ENCODE assay signal across 23 cellular contexts in the genomic region with DNA sequence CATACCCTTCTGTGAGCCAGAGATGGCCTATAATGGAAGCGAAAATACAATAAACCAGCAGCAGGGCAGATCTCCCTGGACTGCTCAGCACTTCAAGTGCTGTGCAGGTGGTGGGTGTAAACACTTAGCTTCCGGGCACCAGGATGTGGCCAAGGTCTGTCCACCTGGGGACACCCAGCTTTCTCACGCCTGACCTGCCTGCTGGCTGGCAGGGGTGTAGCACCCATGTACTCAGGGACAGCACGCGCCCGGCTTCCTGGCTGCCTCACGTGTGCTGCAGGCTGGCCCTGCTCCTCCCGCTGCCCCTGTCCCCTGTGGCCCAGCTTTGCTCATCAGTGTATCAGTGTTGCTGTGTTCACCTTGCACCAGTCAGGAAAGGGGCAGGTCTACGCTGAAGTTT.
DNase-seq lines count a peak whose midpoint lies in the region; FAIRE-seq and TF ChIP-seq lines count a peak whose summit lies in the region.
"Had no signal": no experiment of that assay in that cellular context is flagged by ENCODE, and none has a peak within 500 bp of the region (broad histone marks: within the 10 kb centered on the region; RNA-seq: fewer than 3 reads in every experiment).

No MANE protein-coding gene starts in this region.

- H3K9ac ChIP-seq in endodermal cell (ENCODE audit: extremely low read depth, low read length, poor library complexity, severe bottlenecking) = no peak overlapping the region

- H3K27me3 Mint-ChIP-seq in endodermal cell (ENCODE audit: insufficient read depth) = no peaks in the 10 kb centered on the region
- H3K27me3 Mint-ChIP-seq: stimulated activated naive CD8-positive, alpha-beta T cell treated with anti-CD3 and anti-CD28 coated beads, Interleukin-15, amount 100 ng/mL, for 72 hours had no signal

- H3K27me3 ChIP-seq in endodermal cell (ENCODE audit: control insufficient read depth, insufficient read depth, low read length, poor library complexity, severe bottlenecking) (no peaks in the 10 kb centered on the region), small intestine (ENCODE audit: control insufficient read depth in 2 of 2, insufficient read depth in 2 of 2, low read length in 2 of 2) (no peaks in the 10 kb centered on the region)
- H3K27me3 ChIP-seq: thyroid gland had no signal

- H3K27ac Mint-ChIP-seq in endodermal cell = no peak overlapping the region
- H3K27ac Mint-ChIP-seq: activated CD4-positive, alpha-beta T cell treated with anti-CD3 and anti-CD28 coated beads, Interleukin-2, amount 10 ng/mL, durations not matched to agents 7 days and 5 days; naive thymus-derived CD8-positive, alpha-beta T cell; stimulated activated naive CD8-positive, alpha-beta T cell treated with anti-CD3 and anti-CD28 coated beads, Interleukin-15, amount 100 ng/mL, for 72 hours; T-helper 2 cell treated with Interferon-gamma antibody and Interleukin-4, amounts not matched to agents 5 μg/mL and 100 μg/mL, for 36 hours had no signal

- H3K36me3 ChIP-seq in endodermal cell (ENCODE audit: control insufficient read depth, insufficient read depth, low read length) (no peaks in the 10 kb centered on the region), small intestine (ENCODE audit: control insufficient read depth in 2 of 2, insufficient read depth in 2 of 2, low read length in 2 of 2) (peaks cover 0 to 3% of the 10 kb centered on the region in 2 donors)
- H3K36me3 ChIP-seq: thyroid gland had no signal

- peak; percentile 15 for TF ChIP-seq CTCF in endodermal cell (conservative IDR thresholded peaks at IDR 0.05)

- peaks cover 8% of the 10 kb centered on the region for H3K4me1 Mint-ChIP-seq in endodermal cell
- H3K4me1 Mint-ChIP-seq: activated CD4-positive, alpha-beta T cell treated with anti-CD3 and anti-CD28 coated beads, Interleukin-2, amount 10 ng/mL, durations not matched to agents 7 days and 5 days; naive thymus-derived CD8-positive, alpha-beta T cell; stimulated activated naive CD8-positive, alpha-beta T cell treated with anti-CD3 and anti-CD28 coated beads, Interleukin-15, amount 100 ng/mL, for 72 hours had no signal

- 85 to 89% methylated on average over 4 to 9 of the region's 9 CpGs for WGBS in endodermal cell (ENCODE audit: insufficient coverage in 1 of 2, insufficient read length in 1 of 2), 2 experiments
- 80 to 92% (median 83%) methylated on average over 9 of the region's 9 CpGs for WGBS in small intestine, 3 donors

- no peak for FAIRE-seq in small intestine (lab: Jason Lieb, UNC)
- FAIRE-seq: frontal cortex had no signal

- H3K4me3 Mint-ChIP-seq in endodermal cell = no peak overlapping the region
- H3K4me3 Mint-ChIP-seq: activated CD4-positive, alpha-beta T cell treated with anti-CD3 and anti-CD28 coated beads, Interleukin-2, amount 10 ng/mL, durations not matched to agents 7 days and 5 days; activated T-cell treated with anti-CD3 and anti-CD28 coated beads, Interleukin-2, amount 50 U/mL, for 4 hours; naive thymus-derived CD8-positive, alpha-beta T cell; stimulated activated naive CD8-positive, alpha-beta T cell treated with anti-CD3 and anti-CD28 coated beads, Interleukin-15, amount 100 ng/mL, for 72 hours; T-helper 2 cell treated with Interferon-gamma antibody and Interleukin-4, amounts not matched to agents 5 μg/mL and 100 μg/mL, for 36 hours had no signal

- H3K27ac ChIP-seq in endodermal cell (ENCODE audit: low read depth, low read length) (no peak overlapping the region), small intestine (ENCODE audit: low read depth in 1 of 2, low read length in 1 of 2) (no peak overlapping the region)
- H3K27ac ChIP-seq: thyroid gland had no signal

- peak; percentile 52 to 76 (median 54) for DNase-seq in NCI-H1417 (lab: John Stamatoyannopoulos, UW)
- DNase-seq in NCI-H1417 treated with DMSO at 0.1 percent for 48 hours (lab: John Stamatoyannopoulos, UW) = no peak
- peak; percentile 64 for DNase-seq in NCI-H510A treated with DMSO at 0.1 percent for 48 hours (lab: John Stamatoyannopoulos, UW)
- peak; percentile 50 for DNase-seq in endodermal cell
- peak; percentile 1 for DNase-seq in small intestine
- no peak for DNase-seq in KG1 (lab: John Stamatoyannopoulos, UW)
- no peak for DNase-seq in stimulated activated naive CD4-positive, alpha-beta T cell (lab: John Stamatoyannopoulos, UW)
- DNase-seq in NOMO-1 treated with DMSO at 0.1 percent for 48 hours (lab: John Stamatoyannopoulos, UW; ENCODE audit: unreplicated experiment) = no peak
- DNase-seq: 8988T; activated CD4-positive, alpha-beta T cell treated with anti-CD3 and anti-CD28 coated beads, Interleukin-2, amount 10 ng/mL, durations not matched to agents 7 days and 5 days; activated gamma-delta T cell treated with Interleukin-2 at 50 U/mL for 16 hours; activated T-cell treated with anti-CD3 and anti-CD28 coated beads, Interleukin-2, amount 50 U/mL, for 4 hours; central memory CD4-positive, alpha-beta T cell; dermis blood vessel endothelial cell; H7; midbrain; naive thymus-derived CD8-positive, alpha-beta T cell; NCI-H2107; nucleus accumbens; stimulated activated naive CD8-positive, alpha-beta T cell treated with anti-CD3 and anti-CD28 coated beads, Interleukin-15, amount 100 ng/mL, for 72 hours; thyroid gland had no signal

- H3K4me3 ChIP-seq in endodermal cell (ENCODE audit: low read length) (no peak overlapping the region), small intestine (ENCODE audit: low read depth in 1 of 2, low read length in 2 of 2) (no peak overlapping the region)
- H3K4me3 ChIP-seq: thyroid gland had no signal

- peaks cover 2% of the 10 kb centered on the region for H3K4me1 ChIP-seq in endodermal cell (ENCODE audit: control insufficient read depth, insufficient read depth, low read length)
- no peaks in the 10 kb centered on the region for H3K4me1 ChIP-seq in small intestine (ENCODE audit: control insufficient read depth in 2 of 2, insufficient read depth in 1 of 2, low read depth in 1 of 2, low read length in 1 of 2)
- H3K4me1 ChIP-seq: thyroid gland had no signal

- H3K36me3 Mint-ChIP-seq in endodermal cell (ENCODE audit: low read depth) = no peaks in the 10 kb centered on the region
- H3K36me3 Mint-ChIP-seq: naive thymus-derived CD8-positive, alpha-beta T cell had no signal

- H3K9me3 ChIP-seq in endodermal cell (ENCODE audit: control insufficient read depth, low read length) (no peaks in the 10 kb centered on the region), small intestine (ENCODE audit: control insufficient read depth, low read depth) (no peaks in the 10 kb centered on the region)
- H3K9me3 ChIP-seq: thyroid gland had no signal

- H3K9me3 Mint-ChIP-seq in endodermal cell = no peaks in the 10 kb centered on the region
- H3K9me3 Mint-ChIP-seq: activated CD4-positive, alpha-beta T cell treated with anti-CD3 and anti-CD28 coated beads, Interleukin-2, amount 10 ng/mL, durations not matched to agents 7 days and 5 days; activated T-cell treated with anti-CD3 and anti-CD28 coated beads, Interleukin-2, amount 50 U/mL, for 4 hours; naive thymus-derived CD8-positive, alpha-beta T cell; stimulated activated naive CD8-positive, alpha-beta T cell treated with anti-CD3 and anti-CD28 coated beads, Interleukin-15, amount 100 ng/mL, for 72 hours; T-helper 2 cell treated with Interferon-gamma antibody and Interleukin-4, amounts not matched to agents 5 μg/mL and 100 μg/mL, for 36 hours had no signal

Comparison
In these comparisons a context has a peak if more than half of its experiments do, and no peak if none do; other contexts are left out.
1. DNase-seq: peak in NCI-H1417 (3 of 3), NCI-H510A treated with DMSO at 0.1 percent for 48 hours (single experiment), endodermal cell (single experiment) and small intestine (single experiment); none in NCI-H1417 treated with DMSO at 0.1 percent for 48 hours (single experiment), KG1 (single experiment), stimulated activated naive CD4-positive, alpha-beta T cell (0 of 6) and NOMO-1 treated with DMSO at 0.1 percent for 48 hours (single experiment).